In genomic region chr22:20439928-20440575, GRCh38 we compare ENCODE assay signal across 1 cellular context.
TF ChIP-seq lines count a peak whose summit lies in the region.

No MANE protein-coding gene starts in this region.

TF ChIP-seq in K562, 482 proteins besides CTCF, POLR2A, EP300 and RAD21 (continued from another document and continues in another):
- no peak for TF ChIP-seq ZBTB40 (IDR thresholded peaks at IDR 0.05)
- TF ChIP-seq ZBTB40 (CRISPR knock-in tag; IDR thresholded peaks at IDR 0.05), result 0 out of 2 replicates have a peak, but pooled peaks have one; percentile 4
- TF ChIP-seq FOXP1 (CRISPR knock-in tag; IDR thresholded peaks at IDR 0.05), result peak; percentile 82; the same call in 1 of the 2 replicates
- TF ChIP-seq ARID4B (CRISPR knock-in tag; IDR thresholded peaks at IDR 0.05), result peak; percentile 38; the same call in 1 of the 2 replicates
- TF ChIP-seq ZC3H4 (CRISPR knock-in tag; IDR thresholded peaks at IDR 0.05; ENCODE audit: borderline replicate concordance), result peak; percentile 84; the same call in 1 of the 2 replicates
- no peak for TF ChIP-seq NCOA2 (IDR thresholded peaks at IDR 0.05; ENCODE audit: partially characterized antibody in 2 of 2)
- TF ChIP-seq ZKSCAN3 (CRISPR knock-in tag; IDR thresholded peaks at IDR 0.05), result peak; percentile 19; the same call in 1 of the 2 replicates
- no peak for TF ChIP-seq ZBTB34 (CRISPR knock-in tag; IDR thresholded peaks at IDR 0.05)
- peak; percentile 41 for TF ChIP-seq MAX (CRISPR knock-in tag; IDR thresholded peaks at IDR 0.05)
- no peak for TF ChIP-seq KAT7 (CRISPR knock-in tag; IDR thresholded peaks at IDR 0.05; ENCODE audit: borderline replicate concordance)
- TF ChIP-seq ZFPM2 (CRISPR knock-in tag; IDR thresholded peaks at IDR 0.05), result no peak
- TF ChIP-seq TAF15 (IDR thresholded peaks at IDR 0.05; ENCODE audit: low read depth, low read length), result 0 out of 2 replicates have a peak, but pooled peaks have one; percentile 89
- peak; percentile 68; the same call in 1 of the 2 replicates for TF ChIP-seq E2F4 (CRISPR knock-in tag; IDR thresholded peaks at IDR 0.05; ENCODE audit: low read depth)
- TF ChIP-seq ZFP30 (CRISPR knock-in tag; IDR thresholded peaks at IDR 0.05; ENCODE audit: borderline replicate concordance), result peak; percentile 71; the same call in 1 of the 2 replicates
- peak; percentile 51; the same call in 1 of the 2 replicates for TF ChIP-seq IRF2 (CRISPR knock-in tag; IDR thresholded peaks at IDR 0.05)
- TF ChIP-seq SMAD2 (IDR thresholded peaks at IDR 0.05; ENCODE audit: low read depth, low read length), result no peak
- no peak for TF ChIP-seq GATAD2B (IDR thresholded peaks at IDR 0.05; ENCODE audit: borderline replicate concordance)
- TF ChIP-seq GMEB1 (CRISPR knock-in tag; IDR thresholded peaks at IDR 0.05), result no peak
